21 cellular contexts compared by ENCODE assay signal in genomic region chr2:49459314-49459993, GRCh38.
DNase-seq lines count a peak whose midpoint lies in the region; ATAC-seq, FAIRE-seq and TF ChIP-seq lines count a peak whose summit lies in the region.
"Had no signal": no experiment of that assay in that cellular context is flagged by ENCODE, and none has a peak within 500 bp of the region (broad histone marks: within the 10 kb centered on the region; RNA-seq: fewer than 3 reads in every experiment).

No MANE protein-coding gene starts in this region.

- H3K14ac ChIP-seq in H1 (ENCODE audit: insufficient read length), result no peak overlapping the region

- peaks cover 10% of the 10 kb centered on the region for H3K9me3 Mint-ChIP-seq in nephron
- H3K9me3 Mint-ChIP-seq in CD4-positive, alpha-beta T cell, result peaks cover 10% of the 10 kb centered on the region

- H3K36me3 ChIP-seq in H1 (ENCODE audit: control insufficient read depth in 2 of 4, insufficient read depth in 4 of 4, low read length in 3 of 4), result no peaks in the 10 kb centered on the region

- no peak overlapping the region for H3K56ac ChIP-seq in H1 (replicated peaks; ENCODE audit: insufficient read length, low read depth, low read length)

- no peaks in the 10 kb centered on the region for H3K27me3 ChIP-seq in H1 (replicated peaks in 1 of 4; ENCODE audit: control insufficient read depth in 3 of 4, extremely low read depth in 1 of 4, insufficient read depth in 3 of 4, low read length in 3 of 4)
- no peaks in the 10 kb centered on the region for H3K27me3 ChIP-seq in CD4-positive, alpha-beta T cell (ENCODE audit: control insufficient read depth, insufficient read depth, low read length)

- no peak overlapping the region for H2AK5ac ChIP-seq in H1 (ENCODE audit: low read depth, low read length)

- H3K4me3 ChIP-seq in H1 (ENCODE audit: extremely low read depth in 1 of 4, insufficient read depth in 2 of 4, low read depth in 3 of 4, low read length in 4 of 4), result no peak overlapping the region

- H4K8ac ChIP-seq in H1 (ENCODE audit: extremely low read depth, insufficient read depth, low read length), result no peak overlapping the region

- no peak overlapping the region for H2BK20ac ChIP-seq in H1 (ENCODE audit: low read length)

- no peaks in the 10 kb centered on the region for H3K4me1 ChIP-seq in H1 (replicated peaks in 1 of 4; ENCODE audit: control insufficient read depth in 3 of 4, insufficient read depth in 4 of 4, low read length in 3 of 4)

- H3K4me1 Mint-ChIP-seq in nephron, result no peaks in the 10 kb centered on the region
- H3K4me1 Mint-ChIP-seq in CD4-positive, alpha-beta T cell (ENCODE audit: low read depth), result no peaks in the 10 kb centered on the region

- no peak overlapping the region for H3K27ac ChIP-seq in H1 (ENCODE audit: low read depth, low read length)
- no peak overlapping the region for H3K27ac ChIP-seq in CD4-positive, alpha-beta T cell (ENCODE audit: low read depth, low read length)
- H3K27ac ChIP-seq: C4-2B had no signal

- H4K20me1 ChIP-seq in H1 (replicated peaks in 1 of 2; ENCODE audit: control insufficient read depth in 1 of 2, insufficient read depth in 2 of 2, low read length in 2 of 2), result no peaks in the 10 kb centered on the region

- no peak for TF ChIP-seq EP300 in H1 (IDR thresholded peaks at IDR 0.05; ENCODE audit: borderline replicate concordance in 1 of 2, low read depth in 2 of 2, low read length in 2 of 2)

- H3K23me2 ChIP-seq in H1 (ENCODE audit: low read depth, low read length), result no peaks in the 10 kb centered on the region; the same call in 1 of the 2 replicates

- CTCF ChIA-PET in H1 (lab: Charles Lee; ENCODE audit: partially characterized antibody), result interaction anchor here (0.7 to 1.0 kb wide), 4 partner anchors 9 to 594 kb away, joined by 4 to 7 read pairs (median 4); no protein-coding TSS in a partner anchor
- CTCF ChIA-PET in CD4-positive, alpha-beta T cell (lab: Charles Lee), result no interaction called here

- no peak overlapping the region for H3K4me3 Mint-ChIP-seq in nephron
- no peak overlapping the region for H3K4me3 Mint-ChIP-seq in CD4-positive, alpha-beta T cell

- H3K9me3 ChIP-seq in H1 (ENCODE audit: insufficient read depth in 2 of 2, low read depth in 1 of 2, low read length in 1 of 2), result no peaks in the 10 kb centered on the region
- H3K9me3 ChIP-seq in CD4-positive, alpha-beta T cell (ENCODE audit: control insufficient read depth, low read length), result no peaks in the 10 kb centered on the region

- no peak overlapping the region for H3K23ac ChIP-seq in H1 (ENCODE audit: insufficient read length)

- no peak overlapping the region for H3K9ac ChIP-seq in H1 (replicated peaks in 1 of 4; ENCODE audit: extremely low read depth in 1 of 4, low read depth in 3 of 4, low read length in 3 of 4)

- POLR2A ChIA-PET in H1 (lab: Charles Lee; ENCODE audit: partially characterized antibody), result no interaction called here
- POLR2A ChIA-PET in CD4-positive, alpha-beta T cell (lab: Charles Lee), result no interaction called here

- no peak overlapping the region for H2BK15ac ChIP-seq in H1 (ENCODE audit: low read length)

- no peak for TF ChIP-seq POLR2A in H1 (IDR thresholded peaks at IDR 0.05; ENCODE audit: control extremely low read depth in 1 of 2, low read depth in 2 of 2, low read length in 2 of 2)

- TF ChIP-seq CTCF in H1 (IDR thresholded peaks at IDR 0.05; ENCODE audit: control extremely low read depth in 1 of 3, insufficient read depth in 1 of 3, low read depth in 1 of 3, low read length in 3 of 3) (peak in 1 of 3 experiments; percentile 14; a peak in 1 of 4 replicates), nephron (IDR thresholded peaks at IDR 0.05; ENCODE audit: unreplicated experiment in 3 of 3) (peak; percentile 19 to 22 (median 20))
- no peak for TF ChIP-seq CTCF in CD4-positive, alpha-beta T cell (IDR thresholded peaks at IDR 0.05)

- peak overlapping the region; percentile 43; the same call in 1 of the 2 replicates for H2AFZ ChIP-seq in H1 (ENCODE audit: low read length)

- no peak overlapping the region for H4K91ac ChIP-seq in H1 (replicated peaks; ENCODE audit: insufficient read length, low read length)

- H3K4me2 ChIP-seq in H1 (ENCODE audit: insufficient read depth in 1 of 2, low read depth in 2 of 2, low read length in 2 of 2), result no peak overlapping the region

- DNase-seq in ACHN, result peak; percentile 7
- DNase-seq in SK-MEL-5 (ENCODE audit: low read depth, low spot score), result peak; percentile 37
- no peak for DNase-seq in H1 (ENCODE audit: low read depth in 1 of 2, low spot score in 2 of 2)
- DNase-seq in CD4-positive, alpha-beta T cell, result no peak
- no peak for DNase-seq in NCI-H82 (lab: John Stamatoyannopoulos, UW)
- DNase-seq in cortex of kidney (lab: John Stamatoyannopoulos, UW), result no peak
- DNase-seq: 8988T; AML-193; EL; GF-D8; KG1; NCI-H1436 treated with DMSO at 0.1 percent for 48 hours; NCI-H2029; NCI-H2227 treated with DMSO at 0.1 percent for 48 hours; NCI-H510A treated with DMSO at 0.1 percent for 48 hours; NCI-H748 treated with DMSO at 0.1 percent for 48 hours; NK-92 treated with Interleukin-12 subunit alpha and Interleukin-12 subunit beta, amount 100 ng/mL, for 24 hours; SIG-M5 had no signal

- H2BK5ac ChIP-seq in H1 (ENCODE audit: low read depth, low read length), result no peak overlapping the region

- WGBS in H1 (ENCODE audit: extremely low coverage in 1 of 2, insufficient coverage in 1 of 2, insufficient read length in 1 of 2, insufficient replicate concordance in 2 of 2, low coverage in 1 of 2, low lambda C conversion rate in 2 of 2, missing lambda C conversion rate in 1 of 2), 2 experiments, result 90% methylated on average over 3 of the region's 3 CpGs; no CpG with 5 or more reads in 1 of the 2 experiments

- in situ Hi-C loops in ACHN (cut with HindIII; ENCODE audit: low pct_ligation_motif_present, low pct_unique_long_range_greater_than_20kb, low sequenced_read_pairs) (no loop called here), SK-MEL-5 (cut with HindIII; ENCODE audit: low pct_unique_long_range_greater_than_20kb, low sequenced_read_pairs) (no loop called here)

- H3K4ac ChIP-seq in H1 (replicated peaks; ENCODE audit: insufficient read length, low read depth, low read length), result no peak overlapping the region

- 0 out of 4 replicates have a peak, but pooled peaks of 1 of the 2 experiments have one; percentile 1 for TF ChIP-seq RAD21 in H1 (IDR thresholded peaks at IDR 0.05 in 1 of 2, conservative IDR thresholded peaks at IDR 0.05 in 1 of 2; ENCODE audit: low read depth in 2 of 2, low read length in 2 of 2)

- H3K36me3 Mint-ChIP-seq in nephron (ENCODE audit: low read depth), result no peaks in the 10 kb centered on the region
- no peaks in the 10 kb centered on the region for H3K36me3 Mint-ChIP-seq in CD4-positive, alpha-beta T cell (ENCODE audit: low read depth)

- H3K79me1 ChIP-seq in H1 (ENCODE audit: low read depth, low read length), result no peaks in the 10 kb centered on the region

- no peak overlapping the region for H3K18ac ChIP-seq in H1 (ENCODE audit: extremely low read depth, low read length)

- H3K79me2 ChIP-seq in H1 (ENCODE audit: control insufficient read depth in 1 of 2, insufficient read depth in 2 of 2, low read length in 2 of 2), result no peaks in the 10 kb centered on the region

- H3K27me3 Mint-ChIP-seq in nephron (ENCODE audit: low read depth), result no peaks in the 10 kb centered on the region
- H3K27me3 Mint-ChIP-seq in CD4-positive, alpha-beta T cell, result no peaks in the 10 kb centered on the region

- no peak overlapping the region for H2BK12ac ChIP-seq in H1 (ENCODE audit: low read depth, low read length)

- no peak overlapping the region for H3K27ac Mint-ChIP-seq in nephron
- no peak overlapping the region for H3K27ac Mint-ChIP-seq in CD4-positive, alpha-beta T cell

- FAIRE-seq in H1 (lab: Jason Lieb, UNC), result no peak

- no peak overlapping the region for H4K5ac ChIP-seq in H1 (ENCODE audit: insufficient read length, low read depth, low read length)

- H2BK120ac ChIP-seq in H1 (replicated peaks; ENCODE audit: low read depth, low read length), result no peak overlapping the region

- intact Hi-C loops in CD4-positive, alpha-beta T cell (cut with DNase I, micrococcal nuclease), result no loop called here

- ATAC-seq in CD4-positive, alpha-beta T cell (ENCODE audit: poor library complexity), result no peak
- ATAC-seq in HG03159 (IDR thresholded peaks at IDR 0.05; ENCODE audit: unreplicated experiment), result no peak

TF ChIP-seq in H1, 55 proteins besides CTCF, POLR2A, EP300 and RAD21:
- TF ChIP-seq ATF3 (IDR thresholded peaks at IDR 0.05; ENCODE audit: insufficient read depth, low read depth, low read length), result no peak

Comparison
In these comparisons a context has a peak if more than half of its experiments do, and no peak if none do; other contexts are left out.
1. DNase-seq: peak in ACHN (single experiment) and SK-MEL-5 (single experiment); none in H1 (0 of 2), CD4-positive, alpha-beta T cell (0 of 10), NCI-H82 (single experiment) and cortex of kidney (single experiment).